Comparison of ENCODE assay signal across 18 cellular contexts in the genomic region with DNA sequence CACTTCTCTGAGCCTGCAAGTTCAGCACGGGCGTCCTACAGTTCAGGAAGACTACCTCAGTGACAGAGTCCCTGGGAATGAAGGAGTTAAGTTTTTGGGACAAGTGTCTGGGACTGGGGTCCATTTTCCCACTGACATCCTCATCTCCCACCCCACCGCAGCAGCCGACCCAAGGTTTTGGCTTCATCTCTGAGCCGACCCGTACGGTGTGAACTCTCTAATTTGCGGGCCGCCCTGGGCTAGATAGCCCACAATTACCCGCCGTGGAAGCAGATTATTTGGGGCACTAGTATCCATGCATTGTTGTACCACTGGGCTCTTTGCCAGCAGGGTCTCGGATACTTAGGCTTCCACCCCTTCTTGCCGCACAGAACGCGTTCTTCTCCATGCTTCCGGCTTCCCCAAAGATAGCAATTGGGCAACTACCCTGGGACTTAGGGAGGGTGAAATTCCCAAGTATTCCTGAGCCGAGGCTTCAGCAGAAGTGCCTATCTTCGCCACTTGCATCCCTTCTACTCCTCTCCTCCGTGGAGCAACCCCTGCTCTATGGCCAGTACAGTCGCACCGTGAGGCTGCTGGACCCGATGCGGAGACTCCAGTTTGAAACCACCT. TPM values are rescaled to one million over a fixed set of nuclear protein-coding genes. Genes with fewer than 3 reads are reported as not detected.
DNase-seq lines count a peak whose midpoint lies in the region; TF ChIP-seq lines count a peak whose summit lies in the region.
"Had no signal": no experiment of that assay in that cellular context is flagged by ENCODE, and none has a peak within 500 bp of the region (broad histone marks: within the 10 kb centered on the region; RNA-seq: fewer than 3 reads in every experiment).

No MANE protein-coding gene starts in this region.

- H3K9me3 ChIP-seq in PC-9 (ENCODE audit: insufficient read depth, low read depth) (no peaks in the 10 kb centered on the region), iPS-18a (ENCODE audit: control insufficient read depth, low read depth, low read length) (no peaks in the 10 kb centered on the region), neural progenitor cell (ENCODE audit: low read depth) (no peaks in the 10 kb centered on the region)
- H3K9me3 ChIP-seq: SJSA1 had no signal

- no peak overlapping the region for H2AFZ ChIP-seq in PC-9
- no peak overlapping the region for H2AFZ ChIP-seq in neural progenitor cell (replicated peaks)

- intact Hi-C loops in PC-9 (cut with micrococcal nuclease; ENCODE audit: unreplicated experiment), result loop anchor here (5.0 kb wide), 3 partner anchors 94 to 624 kb away; no protein-coding TSS in a partner anchor

- DNase-seq in H7 (peak; percentile 2), PC-9 (no peak), neural progenitor cell (ENCODE audit: low spot score) (peak; percentile 6), NCI-H1694 treated with DMSO at 0.1 percent for 48 hours (lab: John Stamatoyannopoulos, UW) (no peak), NCI-H2107 treated with DMSO at 0.1 percent for 48 hours (lab: John Stamatoyannopoulos, UW; ENCODE audit: unreplicated experiment) (no peak), GM13976 (ENCODE audit: low spot score) (no peak)
- DNase-seq: DND-41, GDM1, KG1, NCI-H1436 treated with DMSO at 0.1 percent for 48 hours, NCI-H2107, NCI-H345, NCI-H69 had no signal

- peaks cover 34% of the 10 kb centered on the region for H3K27me3 Mint-ChIP-seq in neural progenitor cell (ENCODE audit: insufficient read depth, low read depth)

- no TSS peak for BruUV-seq in PC-9 (replicated peaks; lab: Mats Ljungman, UMichigan)

- 0 out of 2 replicates have a peak, but pooled peaks cover 3% of the 10 kb centered on the region for H3K79me2 ChIP-seq in PC-9 (ENCODE audit: low read depth)
- no peaks in the 10 kb centered on the region for H3K79me2 ChIP-seq in neural progenitor cell (ENCODE audit: low read depth)

- CTCF ChIA-PET in PC-9 (lab: Charles Lee), result no interaction called here

- peaks cover 6% of the 10 kb centered on the region for H3K4me1 Mint-ChIP-seq in neural progenitor cell

- peak overlapping the region; percentile 88 for H3K4me3 Mint-ChIP-seq in neural progenitor cell

- H3K36me3 ChIP-seq in H7 (replicated peaks; ENCODE audit: control insufficient read depth, insufficient read depth, low read length), result no peaks in the 10 kb centered on the region
- H3K36me3 ChIP-seq in PC-9 (ENCODE audit: low read depth), result no peaks in the 10 kb centered on the region
- H3K36me3 ChIP-seq in iPS-18a (ENCODE audit: control insufficient read depth, low read depth, low read length), result no peaks in the 10 kb centered on the region
- no peaks in the 10 kb centered on the region for H3K36me3 ChIP-seq in neural progenitor cell
- H3K36me3 ChIP-seq: SJSA1 had no signal

- H3K9me2 ChIP-seq in PC-9 (ENCODE audit: insufficient read depth), result no peaks in the 10 kb centered on the region

- H4K20me1 ChIP-seq in PC-9 (ENCODE audit: insufficient read depth), result no peaks in the 10 kb centered on the region
- H4K20me1 ChIP-seq in neural progenitor cell (ENCODE audit: low read depth), result no peaks in the 10 kb centered on the region

- POLR2A ChIA-PET in PC-9 (lab: Charles Lee; ENCODE audit: unreplicated experiment), result no interaction called here

- in situ Hi-C loops in GM13976 (cut with MboI; ENCODE audit: low sequenced_read_pairs, unreplicated experiment), result no loop called here

- no peaks in the 10 kb centered on the region for H3K36me3 Mint-ChIP-seq in neural progenitor cell

- H3K27ac Mint-ChIP-seq in neural progenitor cell, result no peak overlapping the region

- no peaks in the 10 kb centered on the region for H3K9me3 Mint-ChIP-seq in neural progenitor cell

- H3K4me2 ChIP-seq in PC-9 (peak overlapping the region; percentile 87), neural progenitor cell (peak overlapping the region; percentile 22)

- H3K9ac ChIP-seq in iPS-18a (ENCODE audit: low read length) (no peak overlapping the region), neural progenitor cell (no peak overlapping the region)

- no peak overlapping the region for H3K27ac ChIP-seq in PC-9
- H3K27ac ChIP-seq in iPS-18a (ENCODE audit: low read length), result no peak overlapping the region
- H3K27ac ChIP-seq in neural progenitor cell, result no peak overlapping the region
- H3K27ac ChIP-seq: SJSA1 had no signal

- H3F3A ChIP-seq in PC-9 (ENCODE audit: insufficient read depth, low read depth) (no peaks in the 10 kb centered on the region), neural progenitor cell (ENCODE audit: low read depth) (no peaks in the 10 kb centered on the region)

- TF ChIP-seq CTCF in PC-9 (conservative IDR thresholded peaks at IDR 0.05), result no peak
- TF ChIP-seq CTCF in neural progenitor cell (IDR thresholded peaks at IDR 0.05), result no peak
- no peak for TF ChIP-seq CTCF in GM13976 (IDR thresholded peaks at IDR 0.05; ENCODE audit: borderline replicate concordance, control extremely low read depth, extremely low read depth, insufficient read depth, missing control alignments)

- peak overlapping the region; percentile 36; the same call in 1 of the 2 replicates for H3K4me3 ChIP-seq in H7 (ENCODE audit: insufficient read depth, low read depth, low read length)
- no peak overlapping the region; the same call in 1 of the 2 replicates for H3K4me3 ChIP-seq in PC-9
- peak overlapping the region; percentile 87 for H3K4me3 ChIP-seq in iPS-18a (ENCODE audit: low read length)
- H3K4me3 ChIP-seq in neural progenitor cell, result peak overlapping the region; percentile 3
- H3K4me3 ChIP-seq: GM12878, SJSA1 had no signal

- H3K27me3 ChIP-seq in H7 (ENCODE audit: control insufficient read depth, insufficient read depth, low read length), result peaks cover 67% of the 10 kb centered on the region
- no peaks in the 10 kb centered on the region for H3K27me3 ChIP-seq in PC-9 (ENCODE audit: insufficient read depth, low read depth)
- H3K27me3 ChIP-seq in iPS-18a (ENCODE audit: control insufficient read depth, insufficient read depth, low read length), result peaks cover 66% of the 10 kb centered on the region
- peaks cover 75% of the 10 kb centered on the region for H3K27me3 ChIP-seq in neural progenitor cell
- H3K27me3 ChIP-seq: SJSA1 had no signal

- no peaks in the 10 kb centered on the region for H3K4me1 ChIP-seq in PC-9 (replicated peaks; ENCODE audit: insufficient read depth)
- H3K4me1 ChIP-seq in iPS-18a (ENCODE audit: control insufficient read depth, low read depth, low read length), result peaks cover 4% of the 10 kb centered on the region
- H3K4me1 ChIP-seq in neural progenitor cell, result no peaks in the 10 kb centered on the region
- H3K4me1 ChIP-seq: SJSA1 had no signal

RNA-seq across cellular contexts. Expression of a gene that starts 2.4 kb away (rescaled TPM):
- total RNA-seq in H7 (2014; rRNA removed; shearing (Covaris generic)), result 0.03 and 0.22 TPM in 2 replicates
- total RNA-seq in PC-9 (2021), result 0.43 and 1.6 TPM in 2 replicates
- total RNA-seq in neural progenitor cell (ENCODE audit: low replicate concordance), result not detected in 2 replicates
- total RNA-seq: A673, GM12878, HepG2, SJSA1 had no signal

Comparison
In these comparisons a context has a peak if more than half of its experiments do, and no peak if none do; other contexts are left out.
1. DNase-seq: peak in H7 (single experiment) and neural progenitor cell (single experiment); none in PC-9 (0 of 2), NCI-H1694 treated with DMSO at 0.1 percent for 48 hours (single experiment), NCI-H2107 treated with DMSO at 0.1 percent for 48 hours (single experiment) and GM13976 (single experiment).